ENCODE assay signal across 19 cellular contexts in the genomic region with DNA sequence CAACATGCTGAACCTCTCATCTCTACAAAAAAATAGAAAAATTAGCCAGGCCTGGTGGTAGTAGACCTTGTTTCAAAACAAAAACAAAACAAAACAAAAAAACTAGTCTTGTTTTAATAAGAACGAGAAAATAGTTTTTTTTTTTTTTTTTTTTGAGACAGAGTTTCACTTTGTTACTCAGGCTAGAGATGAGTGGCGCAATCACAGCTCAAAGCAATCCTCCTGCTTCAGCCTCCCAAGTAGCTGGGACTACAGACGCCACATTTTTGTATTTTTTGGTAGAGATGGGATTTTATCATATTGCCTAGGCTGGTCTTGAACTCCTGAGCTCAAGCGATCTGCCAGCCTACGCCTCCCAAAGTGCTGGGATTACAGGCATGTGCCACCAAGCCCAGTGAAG.
"Had no signal": no experiment of that assay in that cellular context is flagged by ENCODE, and none has a peak within 500 bp of the region (broad histone marks: within the 10 kb centered on the region; RNA-seq: fewer than 3 reads in every experiment).

No MANE protein-coding gene starts in this region.

- H3K27me3 ChIP-seq: body of pancreas, neutrophil, spleen, upper lobe of right lung had no signal

- H3K36me3 ChIP-seq: neutrophil had no signal

- H3K27me3 Mint-ChIP-seq: activated naive CD4-positive, alpha-beta T cell treated with anti-CD3 and anti-CD28 coated beads, Interleukin-2, amount 50 U/mL, for 24 hours; central memory CD8-positive, alpha-beta T cell; naive B cell had no signal

- H3K27ac Mint-ChIP-seq: activated naive CD4-positive, alpha-beta T cell treated with anti-CD3 and anti-CD28 coated beads, Interleukin-2, amount 50 U/mL, for 24 hours had no signal

- H3K4me1 Mint-ChIP-seq: activated naive CD4-positive, alpha-beta T cell treated with anti-CD3 and anti-CD28 coated beads, Interleukin-2, amount 50 U/mL, for 24 hours; central memory CD8-positive, alpha-beta T cell had no signal

- H3K4me3 ChIP-seq: body of pancreas, lung, spleen, upper lobe of right lung had no signal

- H3K4me1 ChIP-seq: spleen, upper lobe of right lung had no signal

- H3K9me3 ChIP-seq: body of pancreas, neutrophil, spleen, upper lobe of right lung had no signal

- H3K27ac ChIP-seq: neutrophil, spleen, upper lobe of right lung had no signal

- DNase-seq: activated CD4-positive, alpha-beta T cell treated with anti-CD3 and anti-CD28 coated beads for 4 hours; activated T-cell treated with anti-CD3 and anti-CD28 coated beads for 4 hours; amniotic stem cell; body of pancreas; dermis blood vessel endothelial cell; erythroblast; glutamatergic neuron; naive B cell; posterior cingulate gyrus; spleen; stimulated activated CD4-positive, alpha-beta T cell treated with anti-CD3 and anti-CD28 coated beads, Interleukin-1b, Interleukin-23, amount 100 ng/mL, for 48 hours; stimulated activated naive CD4-positive, alpha-beta T cell; T-helper 9 cell; upper lobe of right lung had no signal

- H3K9me3 Mint-ChIP-seq: activated naive CD4-positive, alpha-beta T cell treated with anti-CD3 and anti-CD28 coated beads, Interleukin-2, amount 50 U/mL, for 24 hours; central memory CD8-positive, alpha-beta T cell; naive B cell had no signal

- H3K4me3 Mint-ChIP-seq: activated naive CD4-positive, alpha-beta T cell treated with anti-CD3 and anti-CD28 coated beads, Interleukin-2, amount 50 U/mL, for 24 hours; central memory CD8-positive, alpha-beta T cell; naive B cell had no signal

- ATAC-seq: body of pancreas, sciatic nerve, upper lobe of right lung had no signal
